In the genomic region with DNA sequence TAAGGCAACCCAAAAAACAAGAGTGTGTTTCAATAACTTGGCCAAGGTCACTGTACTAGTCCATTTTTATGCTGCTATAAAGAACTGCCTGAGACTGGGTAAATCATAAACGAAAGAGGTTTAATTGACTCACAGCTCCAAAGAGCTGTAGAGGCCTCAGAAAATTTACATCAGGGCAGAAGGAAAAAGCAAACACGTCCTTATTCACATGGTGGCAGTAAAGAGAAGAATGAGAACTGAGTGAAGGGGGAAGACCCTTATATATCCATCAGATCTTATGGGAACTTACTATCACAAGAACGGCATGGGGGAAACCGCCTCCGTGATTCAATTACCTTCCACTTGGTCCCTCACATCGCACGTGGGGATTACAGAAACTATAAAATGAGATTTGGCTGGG, we compare ENCODE assay signal across 21 cellular contexts.
DNase-seq lines count a peak whose midpoint lies in the region; ATAC-seq and FAIRE-seq lines count a peak whose summit lies in the region.
"Had no signal": no experiment of that assay in that cellular context is flagged by ENCODE, and none has a peak within 500 bp of the region (broad histone marks: within the 10 kb centered on the region; RNA-seq: fewer than 3 reads in every experiment).

No MANE protein-coding gene starts in this region.

- no peak overlapping the region for H3K9ac ChIP-seq in mesendoderm (ENCODE audit: low read length)
- H3K9ac ChIP-seq: BLaER1 had no signal

- H3K56ac ChIP-seq in mesendoderm (ENCODE audit: low read length) = no peak overlapping the region

- no peaks in the 10 kb centered on the region for H3K79me1 ChIP-seq in mesendoderm (ENCODE audit: low read length)

- no peak overlapping the region for H3K18ac ChIP-seq in mesendoderm (ENCODE audit: low read length)

- H3K23ac ChIP-seq in mesendoderm (ENCODE audit: low read length) = no peak overlapping the region

- no peak overlapping the region for H3K27ac ChIP-seq in mesendoderm (ENCODE audit: low read depth, low read length)
- H3K27ac ChIP-seq: BLaER1, SJSA1, tibial artery had no signal

- H3K79me2 ChIP-seq in mesendoderm (ENCODE audit: control insufficient read depth, insufficient read depth, low read length) = no peaks in the 10 kb centered on the region

- FAIRE-seq in GM18507 (lab: Jason Lieb, UNC) = peak; percentile 36
- FAIRE-seq: islet of Langerhans had no signal

- no peak overlapping the region for H4K8ac ChIP-seq in mesendoderm (ENCODE audit: low read depth, low read length)

- ATAC-seq in left colon (no peak), GM21526 (IDR thresholded peaks at IDR 0.05; ENCODE audit: low FRiP score, unreplicated experiment) (no peak)
- ATAC-seq: stimulated activated naive B cell treated with anti-CD40 and anti-IgM and Interleukin-4, amounts not matched to agents 10 μg/mL and 1 μg/mL and 100 μg/mL, for 72 hours had no signal

- H3K27me3 ChIP-seq in mesendoderm (ENCODE audit: insufficient read depth, low read length, poor library complexity) = no peaks in the 10 kb centered on the region
- H3K27me3 ChIP-seq: BLaER1, SJSA1, tibial artery had no signal

- H2AK5ac ChIP-seq in mesendoderm (ENCODE audit: low read length) = no peak overlapping the region

- H3K4me2 ChIP-seq in mesendoderm (ENCODE audit: low read length) = no peak overlapping the region
- H3K4me2 ChIP-seq: BLaER1 had no signal

- intact Hi-C loops in left colon (cut with DNase I, micrococcal nuclease) = loop anchor here (5.0 to 10.0 kb wide), 3 partner anchors 115 to 985 kb away; no protein-coding TSS in a partner anchor

- H3K36me3 ChIP-seq in mesendoderm (ENCODE audit: control insufficient read depth, insufficient read depth, low read length) = no peaks in the 10 kb centered on the region
- H3K36me3 ChIP-seq: BLaER1, SJSA1, tibial artery had no signal

- no peak overlapping the region for H2BK15ac ChIP-seq in mesendoderm (replicated peaks; ENCODE audit: low read depth)

- no peak overlapping the region for H3K4me3 ChIP-seq in mesendoderm (ENCODE audit: low read length)
- H3K4me3 ChIP-seq: BLaER1, SJSA1, tibial artery had no signal

- H3K4ac ChIP-seq in mesendoderm (ENCODE audit: low read depth, low read length) = no peak overlapping the region

- WGBS in mesendoderm (ENCODE audit: extremely low coverage, insufficient coverage, low lambda C conversion rate) = no CpG with 5 or more reads among the region's 7 CpGs

- no peaks in the 10 kb centered on the region for H3K4me1 ChIP-seq in mesendoderm (ENCODE audit: control insufficient read depth, low read depth, low read length)
- H3K4me1 ChIP-seq: BLaER1, SJSA1, tibial artery had no signal

- no peak overlapping the region for H2BK5ac ChIP-seq in mesendoderm (ENCODE audit: low read length)

- peak; percentile 44 for DNase-seq in NCI-H1694 treated with DMSO at 0.1 percent for 48 hours (lab: John Stamatoyannopoulos, UW)
- DNase-seq in NCI-H1694 (lab: John Stamatoyannopoulos, UW) = no peak
- DNase-seq in GM18507 (ENCODE audit: extremely low spot score, insufficient read length, low read depth) = no peak
- peak; percentile 64 for DNase-seq in SK-N-DZ (ENCODE audit: low spot score)
- DNase-seq in mesendoderm = peak; percentile 28
- DNase-seq in effector CD4-positive, alpha-beta T cell = no peak
- DNase-seq in left colon = no peak
- DNase-seq: activated CD8-positive, alpha-beta memory T cell treated with anti-CD3 and anti-CD28 coated beads, Interleukin-2, amount 50 U/mL, for 4 hours; activated gamma-delta T cell; amygdala; H7; NCI-H345; retina; stimulated activated CD4-positive, alpha-beta T cell treated with anti-CD3 and anti-CD28 coated beads, Interleukin-15, amount 100 ng/mL, for 24 hours; stimulated activated naive B cell treated with anti-CD40 and anti-IgM and Interleukin-4, amounts not matched to agents 10 μg/mL and 1 μg/mL and 100 μg/mL, for 72 hours; T1000; tibial artery had no signal

- H2BK120ac ChIP-seq in mesendoderm (ENCODE audit: low read depth, low read length) = no peak overlapping the region

- H4K5ac ChIP-seq in mesendoderm (ENCODE audit: low read length) = no peak overlapping the region

Comparison
In these comparisons a context has a peak if more than half of its experiments do, and no peak if none do; other contexts are left out.
1. DNase-seq: peak in NCI-H1694 treated with DMSO at 0.1 percent for 48 hours (single experiment), SK-N-DZ (single experiment) and mesendoderm (single experiment); none in NCI-H1694 (single experiment), GM18507 (single experiment), effector CD4-positive, alpha-beta T cell (single experiment) and left colon (0 of 2).